Comparison of ENCODE assay signal across 32 cellular contexts in genomic region chr12:26805401-26805971, GRCh38.
"Had no signal": no experiment of that assay in that cellular context is flagged by ENCODE, and none has a peak within 500 bp of the region (broad histone marks: within the 10 kb centered on the region; RNA-seq: fewer than 3 reads in every experiment).

No MANE protein-coding gene starts in this region.

- ATAC-seq: activated CD4-positive, alpha-beta T cell treated with anti-CD3 and anti-CD28 coated beads for 36 hours; activated CD4-positive, CD25-positive, alpha-beta regulatory T cell treated with anti-CD3 and anti-CD28 coated beads, Interleukin-2, amount 50 U/mL, for 24 hours; activated CD8-positive, alpha-beta T cell treated with anti-CD3 and anti-CD28 coated beads, Interleukin-2, amount 10 ng/mL, durations not matched to agents 7 days and 5 days; PC-3 had no signal

- H3K27ac Mint-ChIP-seq: activated CD4-positive, alpha-beta T cell treated with anti-CD3 and anti-CD28 coated beads for 36 hours; activated CD4-positive, alpha-beta T cell treated with anti-CD3 and anti-CD28 coated beads, Interleukin-2, amount 10 ng/mL, durations not matched to agents 7 days and 5 days; activated CD8-positive, alpha-beta T cell treated with anti-CD3 and anti-CD28 coated beads, Interleukin-2, amount 10 ng/mL, durations not matched to agents 7 days and 5 days; activated naive CD8-positive, alpha-beta T cell treated with anti-CD3 and anti-CD28 coated beads for 36 hours; T-helper 1 cell treated with Interleukin-12 subunit alpha and Interleukin-12 subunit beta and Interleukin-4 antibody, amounts not matched to agents 30 μg/mL and 1 μg/mL, for 36 hours; T-helper 2 cell treated with Interferon-gamma antibody and Interleukin-4, amounts not matched to agents 5 μg/mL and 100 μg/mL, for 36 hours had no signal

- FAIRE-seq: TTC549 had no signal

- H3K9me3 Mint-ChIP-seq: activated CD4-positive, alpha-beta T cell treated with anti-CD3 and anti-CD28 coated beads, Interleukin-2, amount 10 ng/mL, durations not matched to agents 7 days and 5 days; central memory CD8-positive, alpha-beta T cell; T-helper 1 cell treated with Interleukin-12 subunit alpha and Interleukin-12 subunit beta and Interleukin-4 antibody, amounts not matched to agents 30 μg/mL and 1 μg/mL, for 36 hours; T-helper 2 cell treated with Interferon-gamma antibody and Interleukin-4, amounts not matched to agents 5 μg/mL and 100 μg/mL, for 36 hours had no signal

- H3K9ac ChIP-seq: KMS-11, SK-N-SH had no signal

- H3K4me3 Mint-ChIP-seq: activated CD4-positive, alpha-beta T cell treated with anti-CD3 and anti-CD28 coated beads for 36 hours; activated CD4-positive, alpha-beta T cell treated with anti-CD3 and anti-CD28 coated beads, Interleukin-2, amount 10 ng/mL, durations not matched to agents 7 days and 5 days; activated CD8-positive, alpha-beta T cell treated with anti-CD3 and anti-CD28 coated beads, Interleukin-2, amount 10 ng/mL, durations not matched to agents 7 days and 5 days; activated naive CD8-positive, alpha-beta T cell treated with anti-CD3 and anti-CD28 coated beads for 36 hours; central memory CD8-positive, alpha-beta T cell; T-helper 1 cell treated with Interleukin-12 subunit alpha and Interleukin-12 subunit beta and Interleukin-4 antibody, amounts not matched to agents 30 μg/mL and 1 μg/mL, for 36 hours; T-helper 2 cell treated with Interferon-gamma antibody and Interleukin-4, amounts not matched to agents 5 μg/mL and 100 μg/mL, for 36 hours had no signal

- H3K36me3 ChIP-seq: ascending aorta, cardiac muscle cell, Peyer's patch, SJSA1 had no signal

- DNase-seq: activated CD4-positive, alpha-beta T cell treated with anti-CD3 and anti-CD28 coated beads for 36 hours; activated CD4-positive, alpha-beta T cell treated with anti-CD3 and anti-CD28 coated beads, Interleukin-2, amount 10 ng/mL, durations not matched to agents 7 days and 5 days; activated CD4-positive, alpha-beta T cell treated with anti-CD3 and anti-CD28 coated beads, Interleukin-2, amount 50 U/mL, for 48 hours; activated CD8-positive, alpha-beta T cell treated with anti-CD3 and anti-CD28 coated beads, Interleukin-2, amount 10 ng/mL, durations not matched to agents 7 days and 5 days; activated effector memory CD4-positive, alpha-beta T cell treated with Interleukin-2 at 50 U/mL for 16 hours; activated naive CD8-positive, alpha-beta T cell treated with anti-CD3 and anti-CD28 coated beads for 36 hours; activated T-cell treated with anti-CD3 and anti-CD28 coated beads, Interleukin-2, amount 50 U/mL, for 48 hours; amygdala; NCI-H1092 treated with DMSO at 0.1 percent for 48 hours; NCI-H146; NCI-H187; NCI-H2029 treated with DMSO at 0.1 percent for 48 hours; NCI-H2107; NCI-H2171; NCI-H510A; NCI-H526; NCI-H748 treated with DMSO at 0.1 percent for 48 hours; NK-92 treated with Interleukin-12 subunit alpha and Interleukin-12 subunit beta, amount 100 ng/mL, for 24 hours; PC-3; Peyer's patch; RPMI8226; SHP77 treated with DMSO at 0.1 percent for 48 hours; SK-N-SH had no signal

- H3K27me3 ChIP-seq: ascending aorta, cardiac muscle cell, Peyer's patch, SJSA1 had no signal

- H3K27ac ChIP-seq: ascending aorta, cardiac muscle cell, KMS-11, Peyer's patch, SJSA1 had no signal

- H3K4me3 ChIP-seq: ascending aorta, cardiac muscle cell, Peyer's patch, SJSA1 had no signal

- H3K27me3 Mint-ChIP-seq: activated CD4-positive, alpha-beta T cell treated with anti-CD3 and anti-CD28 coated beads for 36 hours; activated CD4-positive, alpha-beta T cell treated with anti-CD3 and anti-CD28 coated beads, Interleukin-2, amount 10 ng/mL, durations not matched to agents 7 days and 5 days; activated naive CD8-positive, alpha-beta T cell treated with anti-CD3 and anti-CD28 coated beads for 36 hours; central memory CD8-positive, alpha-beta T cell had no signal

- H3K4me2 ChIP-seq: KMS-11, SK-N-SH had no signal

- H3K9me3 ChIP-seq: ascending aorta, Peyer's patch, SJSA1, SK-N-SH had no signal
